ENCODE assay signal across 23 cellular contexts in genomic region chr14:96221109-96221650, GRCh38. TPM values are rescaled to one million over a fixed set of nuclear protein-coding genes. Genes with fewer than 3 reads are reported as not detected.
DNase-seq lines count a peak whose midpoint lies in the region; ATAC-seq lines count a peak whose summit lies in the region.
"Had no signal": no experiment of that assay in that cellular context is flagged by ENCODE, and none has a peak within 500 bp of the region (broad histone marks: within the 10 kb centered on the region; RNA-seq: fewer than 3 reads in every experiment).

No MANE protein-coding gene starts in this region.

- H3K4me1 Mint-ChIP-seq in activated naive CD4-positive, alpha-beta T cell treated with anti-CD3 and anti-CD28 coated beads, Interleukin-2, amount 50 U/mL, for 24 hours: no peaks in the 10 kb centered on the region
- no peaks in the 10 kb centered on the region for H3K4me1 Mint-ChIP-seq in naive thymus-derived CD8-positive, alpha-beta T cell

- H3K27me3 Mint-ChIP-seq in activated naive CD4-positive, alpha-beta T cell treated with anti-CD3 and anti-CD28 coated beads, Interleukin-2, amount 50 U/mL, for 24 hours: peaks cover 2% of the 10 kb centered on the region
- peaks cover 3 to 37% (median 20%) of the 10 kb centered on the region in 5 donors for H3K27me3 Mint-ChIP-seq in naive thymus-derived CD8-positive, alpha-beta T cell

- H3K4me3 ChIP-seq in muscle layer of colon (ENCODE audit: low read depth in 1 of 2, low read length in 2 of 2): no peak overlapping the region
- H3K4me3 ChIP-seq: GM23248, HAP-1, SJCRH30 had no signal

- no peak overlapping the region for H3K4me3 Mint-ChIP-seq in activated naive CD4-positive, alpha-beta T cell treated with anti-CD3 and anti-CD28 coated beads, Interleukin-2, amount 50 U/mL, for 24 hours
- no peak overlapping the region for H3K4me3 Mint-ChIP-seq in naive thymus-derived CD8-positive, alpha-beta T cell

- H3K9me3 ChIP-seq in muscle layer of colon (ENCODE audit: low read length): no peaks in the 10 kb centered on the region
- H3K9me3 ChIP-seq: BE2C, HAP-1, SJCRH30 had no signal

- no peaks in the 10 kb centered on the region for H3K9me3 Mint-ChIP-seq in activated naive CD4-positive, alpha-beta T cell treated with anti-CD3 and anti-CD28 coated beads, Interleukin-2, amount 50 U/mL, for 24 hours
- no peaks in the 10 kb centered on the region for H3K9me3 Mint-ChIP-seq in naive thymus-derived CD8-positive, alpha-beta T cell

- POLR2A ChIA-PET in naive thymus-derived CD8-positive, alpha-beta T cell (lab: Charles Lee): no interaction called here

- peak overlapping the region; percentile 46 for H3K27ac Mint-ChIP-seq in activated naive CD4-positive, alpha-beta T cell treated with anti-CD3 and anti-CD28 coated beads, Interleukin-2, amount 50 U/mL, for 24 hours
- no peak overlapping the region for H3K27ac Mint-ChIP-seq in naive thymus-derived CD8-positive, alpha-beta T cell

- ATAC-seq in naive thymus-derived CD8-positive, alpha-beta T cell: no peak
- ATAC-seq: Panc1 had no signal

- H3K4me1 ChIP-seq in muscle layer of colon (ENCODE audit: insufficient read depth, low read length): peaks cover 11% of the 10 kb centered on the region
- H3K4me1 ChIP-seq: HAP-1, SJCRH30 had no signal

- no peak overlapping the region for H3K9ac ChIP-seq in muscle layer of colon (ENCODE audit: low read length)
- H3K9ac ChIP-seq: GM23248 had no signal

- no peak for DNase-seq in activated naive CD4-positive, alpha-beta T cell treated with Interleukin-2 at 50 U/mL for 16 hours
- peak; percentile 25 for DNase-seq in NCI-H69 (lab: John Stamatoyannopoulos, UW)
- no peak for DNase-seq in DMS 273 treated with DMSO at 0.1 percent for 48 hours (lab: John Stamatoyannopoulos, UW)
- DNase-seq in naive thymus-derived CD8-positive, alpha-beta T cell: no peak
- no peak for DNase-seq in NCI-H146 treated with DMSO at 0.1 percent for 48 hours (lab: John Stamatoyannopoulos, UW; ENCODE audit: unreplicated experiment)
- DNase-seq: BE2C; COR-L47; GM23248; KG1; NCI-H1092 treated with DMSO at 0.1 percent for 48 hours; NCI-H146; NCI-H2081 treated with DMSO at 0.1 percent for 48 hours; NCI-H446; NCI-H526; NK-92 treated with Interleukin-12 subunit alpha and Interleukin-12 subunit beta, amount 100 ng/mL, for 24 hours; SJCRH30; T-helper 1 cell had no signal

- H3K27ac ChIP-seq in muscle layer of colon (ENCODE audit: low read depth, low read length): peak overlapping the region; percentile 26
- H3K27ac ChIP-seq: GM23248, SJCRH30 had no signal

- H3K27me3 ChIP-seq in muscle layer of colon (ENCODE audit: control insufficient read depth in 1 of 2, insufficient read depth in 2 of 2, low read length in 2 of 2): no peaks in the 10 kb centered on the region
- H3K27me3 ChIP-seq: BE2C, SJCRH30 had no signal

- no peaks in the 10 kb centered on the region for H3K36me3 ChIP-seq in muscle layer of colon (ENCODE audit: insufficient read depth, low read length)
- H3K36me3 ChIP-seq: BE2C, HAP-1, SJCRH30 had no signal

- H3K36me3 Mint-ChIP-seq in activated naive CD4-positive, alpha-beta T cell treated with anti-CD3 and anti-CD28 coated beads, Interleukin-2, amount 50 U/mL, for 24 hours: no peaks in the 10 kb centered on the region
- no peaks in the 10 kb centered on the region for H3K36me3 Mint-ChIP-seq in naive thymus-derived CD8-positive, alpha-beta T cell

RNA-seq across cellular contexts. Expression of gene BDKRB2, which starts 16.5 kb away (rescaled TPM):
- not detected for total RNA-seq in naive thymus-derived CD8-positive, alpha-beta T cell
- not detected for polyA plus RNA-seq in naive thymus-derived CD8-positive, alpha-beta T cell
- total RNA-seq: G401, SJCRH30 had no signal

RNA-seq across cellular contexts. Expression of gene BDKRB1, which starts 34.8 kb away (rescaled TPM):
- not detected for total RNA-seq in naive thymus-derived CD8-positive, alpha-beta T cell
- polyA plus RNA-seq in naive thymus-derived CD8-positive, alpha-beta T cell: not detected
- total RNA-seq: G401, HT1080 had no signal
